Comparison of ENCODE assay signal across 8 cellular contexts in the genomic region with DNA sequence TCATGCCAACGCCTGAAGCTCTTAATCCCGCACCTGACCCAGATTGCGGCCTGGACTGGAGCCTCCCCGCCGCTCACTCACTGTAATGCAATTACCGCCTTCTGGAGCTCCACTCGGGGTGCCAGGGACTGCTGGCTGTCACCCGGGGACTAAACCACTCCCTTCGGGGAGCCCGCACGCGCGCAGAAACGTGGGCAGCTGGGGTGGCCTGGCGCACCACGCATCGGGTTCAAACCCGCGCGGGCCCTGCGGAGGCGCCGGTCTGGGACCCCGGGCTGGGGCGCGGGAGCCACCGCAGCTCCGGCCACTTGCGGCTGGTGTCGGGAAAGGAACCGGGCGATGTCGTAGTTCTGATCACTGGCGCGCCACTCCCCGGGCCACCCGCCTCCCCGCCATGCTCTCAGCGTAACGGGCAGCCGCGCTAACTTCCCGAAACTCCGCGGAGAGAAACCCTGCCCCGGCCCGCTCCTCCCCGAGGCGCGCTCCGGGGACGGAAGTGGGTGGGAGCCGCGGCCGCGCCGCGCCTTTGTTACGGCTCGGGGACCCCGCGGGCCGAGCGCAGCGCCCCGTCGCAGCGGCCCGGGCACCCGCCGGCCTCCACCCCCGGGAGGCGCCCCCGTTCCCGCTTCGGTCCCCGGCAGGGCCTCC.
DNase-seq lines count a peak whose midpoint lies in the region; ATAC-seq and TF ChIP-seq lines count a peak whose summit lies in the region.

No MANE protein-coding gene starts in this region.

- POLR2A ChIA-PET in CD8-positive, alpha-beta memory T cell (lab: Charles Lee), result interaction anchor here (0.9 to 1.2 kb wide), 2 partner anchors 77 to 88 kb away, joined by 3 to 4 read pairs; no protein-coding TSS in a partner anchor

- no peaks in the 10 kb centered on the region for H3K9me3 Mint-ChIP-seq in CD8-positive, alpha-beta memory T cell

- peak; percentile 22 to 61 (median 53) for DNase-seq in CD8-positive, alpha-beta memory T cell
- DNase-seq in HL-60 (ENCODE audit: low read depth in 1 of 2, low spot score in 1 of 2), result peak in 1 of 2 experiments; percentile 78
- peak; percentile 70 for DNase-seq in UCSD-AML1 (lab: John Stamatoyannopoulos, UW; ENCODE audit: unreplicated experiment)
- peak; percentile 50 to 53 for DNase-seq in cardiac fibroblast (ENCODE audit: low read depth in 2 of 2)
- peak; percentile 64 for DNase-seq in kidney tubule cell (ENCODE audit: low spot score)
- DNase-seq in stimulated activated CD4-positive, alpha-beta T cell treated with anti-CD3 and anti-CD28 coated beads, Interleukin-1b, Interleukin-23, amount 100 ng/mL, for 48 hours, result peak; percentile 49
- no peak for DNase-seq in NCI-H1930 (lab: John Stamatoyannopoulos, UW)

- no peaks in the 10 kb centered on the region for H3K9me3 ChIP-seq in CD8-positive, alpha-beta memory T cell (ENCODE audit: low read length)

- H3K4me3 Mint-ChIP-seq in CD8-positive, alpha-beta memory T cell, result peak overlapping the region; percentile 80 to 89 (median 87)

- peak; percentile 51 for ATAC-seq in GM19467 (IDR thresholded peaks at IDR 0.05; ENCODE audit: unreplicated experiment)

- H3K27me3 Mint-ChIP-seq in CD8-positive, alpha-beta memory T cell, result peaks cover 3 to 4% of the 10 kb centered on the region in 2 donors

- peaks cover 33 to 34% (median 34%) of the 10 kb centered on the region in 3 donors for H3K4me1 Mint-ChIP-seq in CD8-positive, alpha-beta memory T cell

- peak overlapping the region in 5 of 8 donors; percentile 35 to 89 (median 73) for H3K27ac Mint-ChIP-seq in CD8-positive, alpha-beta memory T cell

- H3K4me3 ChIP-seq in CD8-positive, alpha-beta memory T cell (ENCODE audit: low read length), result peak overlapping the region; percentile 49
- H3K4me3 ChIP-seq in HL-60 (replicated peaks; ENCODE audit: insufficient read depth, low read length), result peak overlapping the region; percentile 56
- H3K4me3 ChIP-seq in cardiac fibroblast (replicated peaks in 1 of 2; ENCODE audit: low read depth in 2 of 2, low read length in 2 of 2), result peak overlapping the region; percentile 75

- H3K4me1 ChIP-seq in CD8-positive, alpha-beta memory T cell (ENCODE audit: insufficient read depth, low read length), result peaks cover 23% of the 10 kb centered on the region

- no peaks in the 10 kb centered on the region for H3K27me3 ChIP-seq in CD8-positive, alpha-beta memory T cell (ENCODE audit: insufficient read depth, low read length, poor library complexity, severe bottlenecking)
- H3K27me3 ChIP-seq in HL-60 (ENCODE audit: insufficient read depth, poor library complexity, severe bottlenecking), result no peaks in the 10 kb centered on the region

- H3K36me3 Mint-ChIP-seq in CD8-positive, alpha-beta memory T cell, result no peaks in the 10 kb centered on the region

- peak overlapping the region; percentile 47 for H3K27ac ChIP-seq in CD8-positive, alpha-beta memory T cell (ENCODE audit: low read depth, low read length)
- H3K27ac ChIP-seq in HL-60 (replicated peaks), result peak overlapping the region; percentile 90

- CTCF ChIA-PET in CD8-positive, alpha-beta memory T cell (lab: Charles Lee), result interaction anchor here (0.6 to 2.0 kb wide), 7 partner anchors 15 to 144 kb away, joined by 3 to 10 read pairs (median 4); no protein-coding TSS in a partner anchor

- TF ChIP-seq CTCF in HL-60 (IDR thresholded peaks at IDR 0.05; ENCODE audit: insufficient read depth, low read length) (no peak), cardiac fibroblast (IDR thresholded peaks at IDR 0.05; ENCODE audit: low read depth, low read length) (no peak)

- no peaks in the 10 kb centered on the region for H3K36me3 ChIP-seq in CD8-positive, alpha-beta memory T cell (ENCODE audit: insufficient read depth, low read length)

Comparison
In these comparisons a context has a peak if more than half of its experiments do, and no peak if none do; other contexts are left out.
1. DNase-seq: peak in CD8-positive, alpha-beta memory T cell (5 of 5), UCSD-AML1 (single experiment), cardiac fibroblast (2 of 2), kidney tubule cell (single experiment) and stimulated activated CD4-positive, alpha-beta T cell treated with anti-CD3 and anti-CD28 coated beads, Interleukin-1b, Interleukin-23, amount 100 ng/mL, for 48 hours (single experiment); none in NCI-H1930 (0 of 2).
2. Peak in every context shown above with its lines, with median percentiles within 50 percentile points of each other: H3K4me3 ChIP-seq.